Comparison of ENCODE assay signal across 15 cellular contexts in the genomic region with DNA sequence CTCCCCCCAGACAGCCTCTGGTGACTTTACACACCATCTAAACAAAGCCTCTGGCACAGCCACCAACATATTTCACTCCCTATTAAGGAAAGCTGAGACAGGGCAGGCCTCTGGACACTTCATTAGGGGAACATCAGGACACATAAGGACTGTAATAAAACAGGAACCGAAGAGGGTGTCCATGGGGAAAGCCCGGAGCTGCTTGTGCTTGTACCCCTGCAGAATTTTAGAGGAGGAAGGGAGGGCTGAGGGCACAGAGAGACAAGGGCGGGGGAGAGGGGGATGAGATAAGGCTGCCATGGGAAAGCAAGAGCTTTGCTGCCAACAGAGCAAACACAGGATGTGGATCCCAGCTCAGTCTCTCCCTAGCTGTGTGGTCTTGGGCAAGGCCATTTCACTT.
"Had no signal": no experiment of that assay in that cellular context is flagged by ENCODE, and none has a peak within 500 bp of the region (broad histone marks: within the 10 kb centered on the region; RNA-seq: fewer than 3 reads in every experiment).

No MANE protein-coding gene starts in this region.

- H3K4me1 ChIP-seq: ascending aorta, stomach had no signal

- H3K27ac ChIP-seq: ascending aorta, pancreas, skin epidermis, stomach, VCaP had no signal

- H3K27me3 ChIP-seq: ascending aorta, pancreas, stomach had no signal

- ATAC-seq: activated naive CD8-positive, alpha-beta T cell treated with anti-CD3 and anti-CD28 coated beads, Interleukin-2, amount 50 U/mL, for 24 hours; esophagus mucosa had no signal

- H3K4me3 ChIP-seq: ascending aorta, lung, pancreas, skin epidermis, stomach had no signal

- DNase-seq: activated CD4-positive, alpha-beta memory T cell treated with anti-CD3 and anti-CD28 coated beads, Interleukin-2, amount 10 ng/mL, durations not matched to agents 7 days and 5 days; activated naive CD4-positive, alpha-beta T cell; activated naive CD8-positive, alpha-beta T cell treated with anti-CD3 and anti-CD28 coated beads, Interleukin-2, amount 50 U/mL, for 24 hours; activated T-cell treated with anti-CD3 and anti-CD28 coated beads, Interleukin-2, amount 50 U/mL, for 48 hours; hypothalamus; kidney glomerular epithelial cell; naive B cell; retina; stomach had no signal

- H3K36me3 ChIP-seq: ascending aorta, pancreas, stomach had no signal

- H3K9me3 ChIP-seq: ascending aorta, pancreas, stomach had no signal
